Comparison of ENCODE assay signal across 9 cellular contexts in genomic region chr15:52234596-52235541, GRCh38. TPM values are rescaled to one million over a fixed set of nuclear protein-coding genes. Genes with fewer than 3 reads are reported as not detected.
A peak's percentile ranks its signal among the peaks of the same experiment; 100 is the strongest.
DNase-seq lines count a peak whose midpoint lies in the region; ATAC-seq and TF ChIP-seq lines count a peak whose summit lies in the region.
"Had no signal": no experiment of that assay in that cellular context is flagged by ENCODE, and none has a peak within 500 bp of the region (broad histone marks: within the 10 kb centered on the region; RNA-seq: fewer than 3 reads in every experiment).

No MANE protein-coding gene starts in this region.

- H3K4me3 Mint-ChIP-seq in activated CD4-positive, alpha-beta memory T cell treated with anti-CD3 and anti-CD28 coated beads, Interleukin-2, amount 10 ng/mL, durations not matched to agents 7 days and 5 days: no peak overlapping the region
- no peak overlapping the region for H3K4me3 Mint-ChIP-seq in immature natural killer cell

- POLR2A ChIA-PET in activated CD4-positive, alpha-beta memory T cell treated with anti-CD3 and anti-CD28 coated beads, Interleukin-2, amount 10 ng/mL, durations not matched to agents 7 days and 5 days (lab: Charles Lee): interaction anchor here (1.0 kb wide), 3 partner anchors 14 to 55 kb away, joined by 3 read pairs; no protein-coding TSS in a partner anchor

- WGBS in prostate gland: 70% methylated on average over 17 of the region's 17 CpGs

- no peaks in the 10 kb centered on the region for H3K36me3 Mint-ChIP-seq in activated CD4-positive, alpha-beta memory T cell treated with anti-CD3 and anti-CD28 coated beads, Interleukin-2, amount 10 ng/mL, durations not matched to agents 7 days and 5 days (ENCODE audit: low read depth)
- no peaks in the 10 kb centered on the region for H3K36me3 Mint-ChIP-seq in immature natural killer cell

- H3K9me3 ChIP-seq in prostate gland: no peaks in the 10 kb centered on the region

- TF ChIP-seq CTCF in prostate gland (IDR thresholded peaks at IDR 0.05): no peak

- H3K4me3 ChIP-seq in prostate gland: no peak overlapping the region

- no peaks in the 10 kb centered on the region for H3K27me3 ChIP-seq in prostate gland (replicated peaks; ENCODE audit: insufficient read depth)

- peaks cover 18% of the 10 kb centered on the region for H3K4me1 Mint-ChIP-seq in activated CD4-positive, alpha-beta memory T cell treated with anti-CD3 and anti-CD28 coated beads, Interleukin-2, amount 10 ng/mL, durations not matched to agents 7 days and 5 days
- H3K4me1 Mint-ChIP-seq in immature natural killer cell: peaks cover 0 to 2% of the 10 kb centered on the region in 2 donors

- H3K27ac ChIP-seq in prostate gland: no peak overlapping the region

- DNase-seq in activated CD4-positive, alpha-beta memory T cell treated with anti-CD3 and anti-CD28 coated beads, Interleukin-2, amount 10 ng/mL, durations not matched to agents 7 days and 5 days: no peak
- DNase-seq in stimulated activated CD4-positive, alpha-beta T cell treated with anti-CD3 and anti-CD28 coated beads, Interleukin-12 subunit alpha, Interleukin-12 subunit beta, amount 100 ng/mL, for 4 hours: peak; percentile 15
- DNase-seq in prostate gland (ENCODE audit: low spot score): no peak
- DNase-seq in immature natural killer cell: no peak
- DNase-seq in SIG-M5 treated with dmso at 0.1 percent for 504 hours (lab: John Stamatoyannopoulos, UW; ENCODE audit: unreplicated experiment): no peak
- no peak for DNase-seq in NCI-H2107 treated with DMSO at 0.1 percent for 48 hours (lab: John Stamatoyannopoulos, UW; ENCODE audit: unreplicated experiment)
- DNase-seq: NK-92 treated with Interleukin-12 subunit alpha and Interleukin-12 subunit beta, amount 100 ng/mL, for 24 hours had no signal

- CTCF ChIA-PET in activated CD4-positive, alpha-beta memory T cell treated with anti-CD3 and anti-CD28 coated beads, Interleukin-2, amount 10 ng/mL, durations not matched to agents 7 days and 5 days (lab: Charles Lee): interaction anchor here (1.9 to 5.5 kb wide), 3 partner anchors 7 to 22 kb away, joined by 4 to 19 read pairs (median 11); no protein-coding TSS in a partner anchor

- no peaks in the 10 kb centered on the region for H3K36me3 ChIP-seq in prostate gland

- no peaks in the 10 kb centered on the region for H3K9me3 Mint-ChIP-seq in activated CD4-positive, alpha-beta memory T cell treated with anti-CD3 and anti-CD28 coated beads, Interleukin-2, amount 10 ng/mL, durations not matched to agents 7 days and 5 days
- no peaks in the 10 kb centered on the region for H3K9me3 Mint-ChIP-seq in immature natural killer cell

- H3K4me1 ChIP-seq in prostate gland (replicated peaks): no peaks in the 10 kb centered on the region

- H3K27ac Mint-ChIP-seq in activated CD4-positive, alpha-beta memory T cell treated with anti-CD3 and anti-CD28 coated beads, Interleukin-2, amount 10 ng/mL, durations not matched to agents 7 days and 5 days: peak overlapping the region; percentile 56
- no peak overlapping the region for H3K27ac Mint-ChIP-seq in immature natural killer cell

- intact Hi-C loops in prostate gland (cut with DNase I): no loop called here

- peak; percentile 36 for ATAC-seq in GM18867 (IDR thresholded peaks at IDR 0.05; ENCODE audit: unreplicated experiment)
- peak; percentile 47 for ATAC-seq in HG02763 (IDR thresholded peaks at IDR 0.05; ENCODE audit: unreplicated experiment)

- no peak for TF ChIP-seq POLR2A in prostate gland (IDR thresholded peaks at IDR 0.05)

- peaks cover 2% of the 10 kb centered on the region for H3K27me3 Mint-ChIP-seq in activated CD4-positive, alpha-beta memory T cell treated with anti-CD3 and anti-CD28 coated beads, Interleukin-2, amount 10 ng/mL, durations not matched to agents 7 days and 5 days
- peaks cover 0 to 2% (median 0%) of the 10 kb centered on the region in 3 donors for H3K27me3 Mint-ChIP-seq in immature natural killer cell (ENCODE audit: low read depth in 3 of 3)

RNA-seq across cellular contexts. Expression of gene GNB5, which starts 43.7 kb away (rescaled TPM):
- 10 to 100 TPM; 35.4 to 35.5 TPM for total RNA-seq in activated CD4-positive, alpha-beta memory T cell treated with anti-CD3 and anti-CD28 coated beads, Interleukin-2, amount 10 ng/mL, durations not matched to agents 7 days and 5 days
- total RNA-seq in prostate gland: 10 to 100 TPM; 23.3 to 85.7 TPM
- polyA plus RNA-seq in immature natural killer cell: 10 to 100 TPM; 19.0 to 23.6 (median 22.3) TPM
